ENCODE assay signal across 18 cellular contexts in the genomic region with DNA sequence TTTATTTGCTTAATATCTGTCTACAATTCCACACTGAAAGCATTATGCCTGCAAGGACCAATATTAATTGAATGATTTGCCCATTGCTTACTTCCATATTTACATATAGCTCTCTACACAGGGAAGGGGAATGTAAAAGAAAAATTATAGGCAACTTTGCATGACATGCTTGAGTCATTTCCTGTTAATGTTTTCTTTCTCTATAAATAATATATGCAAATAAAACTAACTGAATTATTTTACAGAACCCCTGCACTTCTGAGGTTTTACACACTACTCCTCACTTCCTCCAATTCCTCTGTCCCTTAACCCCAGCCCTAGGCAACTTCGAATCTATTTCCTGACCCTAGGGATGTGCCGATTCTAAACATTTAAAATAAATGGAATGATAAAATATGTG.
DNase-seq lines count a peak whose midpoint lies in the region; ATAC-seq and TF ChIP-seq lines count a peak whose summit lies in the region.
"Had no signal": no experiment of that assay in that cellular context is flagged by ENCODE, and none has a peak within 500 bp of the region (broad histone marks: within the 10 kb centered on the region; RNA-seq: fewer than 3 reads in every experiment).

No MANE protein-coding gene starts in this region.

- no TSS peak for BruUV-seq in PC-3 (replicated peaks; lab: Mats Ljungman, UMichigan)

- no peak for TF ChIP-seq CTCF in MM.1S (IDR thresholded peaks at IDR 0.05; ENCODE audit: low read length)
- no peak for TF ChIP-seq CTCF in PC-3 (conservative IDR thresholded peaks at IDR 0.05; ENCODE audit: low read depth, low read length)

- POLR2A ChIA-PET in PC-3 (lab: Charles Lee; ENCODE audit: unreplicated experiment): no interaction called here

- CTCF ChIA-PET in PC-3 (lab: Charles Lee): no interaction called here

- H3K27me3 ChIP-seq in MM.1S (replicated peaks; ENCODE audit: insufficient read depth, low read length) (no peaks in the 10 kb centered on the region), PC-3 (ENCODE audit: low read length) (no peaks in the 10 kb centered on the region)
- H3K27me3 ChIP-seq: Peyer's patch had no signal

- H3F3A ChIP-seq in MM.1S (ENCODE audit: insufficient read depth, low read length) (no peaks in the 10 kb centered on the region), PC-3 (ENCODE audit: low read length, unreplicated experiment) (peaks cover 16% of the 10 kb centered on the region)

- intact Hi-C loops in PC-3 (cut with micrococcal nuclease): no loop called here
- intact Hi-C loops in posterior vena cava (cut with DNase I): no loop called here

- H3K4me2 ChIP-seq in MM.1S (ENCODE audit: low read depth, low read length) (peak overlapping the region; percentile 48; the same call in 1 of the 2 replicates), PC-3 (ENCODE audit: low read length) (peak overlapping the region; percentile 54; the same call in 1 of the 2 replicates)

- H4K20me1 ChIP-seq in MM.1S (ENCODE audit: insufficient read depth, low read length) (no peaks in the 10 kb centered on the region), PC-3 (ENCODE audit: low read length) (no peaks in the 10 kb centered on the region)

- H3K27ac ChIP-seq in MM.1S (ENCODE audit: low read length) (no peak overlapping the region), PC-3 (ENCODE audit: low read length) (peak overlapping the region; percentile 88)
- H3K27ac ChIP-seq: GM23248, Peyer's patch had no signal

- H3K4me3 ChIP-seq in MM.1S (ENCODE audit: low read length) (no peak overlapping the region), PC-3 (ENCODE audit: low read length) (peak overlapping the region; percentile 26; the same call in 1 of the 2 replicates)
- H3K4me3 ChIP-seq: GM23248, K562, Peyer's patch had no signal

- no peak for TF ChIP-seq POLR2A in erythroblast (IDR thresholded peaks at IDR 0.05; ENCODE audit: low read length)

- H3K79me2 ChIP-seq in MM.1S (ENCODE audit: low read length) (no peaks in the 10 kb centered on the region), PC-3 (ENCODE audit: low read length) (no peaks in the 10 kb centered on the region)

- peaks cover 5% of the 10 kb centered on the region; the same call in 1 of the 2 replicates for H3K4me1 ChIP-seq in MM.1S (ENCODE audit: low read length)
- peaks cover 54% of the 10 kb centered on the region for H3K4me1 ChIP-seq in PC-3 (ENCODE audit: insufficient read depth, low read length)
- H3K4me1 ChIP-seq: Peyer's patch had no signal

- no peak for ATAC-seq in PC-3
- ATAC-seq in GM18519 (IDR thresholded peaks at IDR 0.05; ENCODE audit: low FRiP score, unreplicated experiment): no peak
- ATAC-seq: HCT116, K562 had no signal

- H3K9me3 ChIP-seq in MM.1S (replicated peaks; ENCODE audit: insufficient read depth, low read length) (no peaks in the 10 kb centered on the region), PC-3 (ENCODE audit: low read length) (no peaks in the 10 kb centered on the region)
- H3K9me3 ChIP-seq: Peyer's patch had no signal

- H3K9ac ChIP-seq in MM.1S (ENCODE audit: low read length) (no peak overlapping the region), PC-3 (ENCODE audit: low read length) (peak overlapping the region; percentile 44)
- H3K9ac ChIP-seq: GM23248 had no signal

- H2AFZ ChIP-seq in MM.1S (ENCODE audit: low read length) (peak overlapping the region; percentile 49; the same call in 1 of the 2 replicates), PC-3 (ENCODE audit: low read length) (no peak overlapping the region)
- H2AFZ ChIP-seq: GM23248 had no signal

- H3K36me3 ChIP-seq in MM.1S (replicated peaks; ENCODE audit: insufficient read depth, low read length): no peaks in the 10 kb centered on the region
- H3K36me3 ChIP-seq in PC-3 (ENCODE audit: low read depth, low read length): no peaks in the 10 kb centered on the region
- H3K36me3 ChIP-seq: Peyer's patch had no signal

- no peaks in the 10 kb centered on the region for H3K9me2 ChIP-seq in MM.1S (replicated peaks; ENCODE audit: insufficient read depth, low read length)
- no peaks in the 10 kb centered on the region for H3K9me2 ChIP-seq in PC-3 (replicated peaks; ENCODE audit: low read length)

- DNase-seq in MM.1S: no peak
- DNase-seq in NCI-H1048 (lab: John Stamatoyannopoulos, UW): peak; percentile 89
- peak; percentile 63 for DNase-seq in PC-3
- DNase-seq in activated naive CD4-positive, alpha-beta T cell treated with anti-CD3 and anti-CD28 coated beads, Interleukin-2, amount 50 U/mL, for 16 hours: no peak
- no peak for DNase-seq in posterior vena cava (ENCODE audit: low spot score)
- DNase-seq in erythroblast (lab: John Stamatoyannopoulos, UW): no peak
- DNase-seq: CD4-positive, alpha-beta T cell; DMS53; GM23248; NCI-H1105 treated with DMSO at 0.1 percent for 48 hours; NCI-H187; NCI-H226; NCI-H524 treated with DMSO at 0.1 percent for 48 hours; Peyer's patch; Right ventricle myocardium superior had no signal

Comparison
In these comparisons a context has a peak if more than half of its experiments do, and no peak if none do; other contexts are left out.
1. DNase-seq: peak in NCI-H1048 (single experiment) and PC-3 (single experiment); none in MM.1S (single experiment), activated naive CD4-positive, alpha-beta T cell treated with anti-CD3 and anti-CD28 coated beads, Interleukin-2, amount 50 U/mL, for 16 hours (single experiment), posterior vena cava (single experiment) and erythroblast (0 of 2).